ENCODE assay signal across 10 cellular contexts in genomic region chr3:12394516-12395271, GRCh38.
A peak's percentile ranks its signal among the peaks of the same experiment; 100 is the strongest.
DNase-seq lines count a peak whose midpoint lies in the region; ATAC-seq and TF ChIP-seq lines count a peak whose summit lies in the region.
"Had no signal": no experiment of that assay in that cellular context is flagged by ENCODE, and none has a peak within 500 bp of the region (broad histone marks: within the 10 kb centered on the region; RNA-seq: fewer than 3 reads in every experiment).

No MANE protein-coding gene starts in this region.

- H3K9ac ChIP-seq in PC-3 (ENCODE audit: low read length), result no peak overlapping the region

- peak overlapping the region; percentile 15; the same call in 1 of the 2 replicates for H3K27ac ChIP-seq in PC-3 (ENCODE audit: low read length)
- H3K27ac ChIP-seq in SJCRH30, result no peak overlapping the region
- no peak overlapping the region for H3K27ac ChIP-seq in effector memory CD4-positive, alpha-beta T cell (ENCODE audit: insufficient read depth, low read length, poor library complexity, severe bottlenecking)

- H3K4me3 Mint-ChIP-seq in natural killer cell treated with Interleukin-12 subunit alpha and Interleukin-12 subunit beta and Interleukin-15 and Interleukin-18, amount 100 ng/mL, for 72 hours, result peak overlapping the region; percentile 80
- H3K4me3 Mint-ChIP-seq in natural killer cell, result no peak overlapping the region

- H3K4me3 ChIP-seq in PC-3 (ENCODE audit: low read length) (no peak overlapping the region), SJCRH30 (no peak overlapping the region)
- no peak overlapping the region for H3K4me3 ChIP-seq in effector memory CD4-positive, alpha-beta T cell (ENCODE audit: insufficient read depth, low read depth, low read length, poor library complexity, severe bottlenecking)

- no peaks in the 10 kb centered on the region; the same call in 1 of the 2 replicates for H3K79me2 ChIP-seq in PC-3 (ENCODE audit: low read length)

- intact Hi-C loops in natural killer cell (cut with micrococcal nuclease), result no loop called here
- intact Hi-C loops in PC-3 (cut with micrococcal nuclease), result no loop called here

- CTCF ChIA-PET in PC-3 (lab: Charles Lee), result no interaction called here

- H4K20me1 ChIP-seq in PC-3 (ENCODE audit: low read length), result no peaks in the 10 kb centered on the region

- H3K36me3 Mint-ChIP-seq in natural killer cell treated with Interleukin-12 subunit alpha and Interleukin-12 subunit beta and Interleukin-15 and Interleukin-18, amount 100 ng/mL, for 72 hours, result no peaks in the 10 kb centered on the region
- no peaks in the 10 kb centered on the region for H3K36me3 Mint-ChIP-seq in natural killer cell

- no peak for TF ChIP-seq CTCF in natural killer cell (IDR thresholded peaks at IDR 0.05)
- no peak for TF ChIP-seq CTCF in PC-3 (conservative IDR thresholded peaks at IDR 0.05; ENCODE audit: low read depth, low read length)

- POLR2A ChIA-PET in PC-3 (lab: Charles Lee; ENCODE audit: unreplicated experiment), result interaction anchor here (0.7 kb wide), 1 partner anchor 18 kb away, joined by 4 read pairs; no protein-coding TSS in a partner anchor

- H3K9me3 ChIP-seq in PC-3 (ENCODE audit: low read length) (no peaks in the 10 kb centered on the region), SJCRH30 (replicated peaks) (no peaks in the 10 kb centered on the region)
- H3K9me3 ChIP-seq in effector memory CD4-positive, alpha-beta T cell (ENCODE audit: control insufficient read depth, low read length), result no peaks in the 10 kb centered on the region

- H3K27me3 ChIP-seq in PC-3 (ENCODE audit: low read length) (no peaks in the 10 kb centered on the region), SJCRH30 (no peaks in the 10 kb centered on the region)
- H3K27me3 ChIP-seq in effector memory CD4-positive, alpha-beta T cell (replicated peaks; ENCODE audit: control insufficient read depth, insufficient read depth, low read length, poor library complexity, severe bottlenecking), result no peaks in the 10 kb centered on the region

- H3K4me2 ChIP-seq in PC-3 (ENCODE audit: low read length), result no peak overlapping the region

- H3K9me3 Mint-ChIP-seq in natural killer cell treated with Interleukin-12 subunit alpha and Interleukin-12 subunit beta and Interleukin-15 and Interleukin-18, amount 100 ng/mL, for 72 hours, result no peaks in the 10 kb centered on the region
- H3K9me3 Mint-ChIP-seq in natural killer cell, result no peaks in the 10 kb centered on the region

- H3F3A ChIP-seq in PC-3 (ENCODE audit: low read length, unreplicated experiment), result peaks cover 15% of the 10 kb centered on the region

- ATAC-seq in natural killer cell treated with Interleukin-12 subunit alpha and Interleukin-12 subunit beta and Interleukin-15 and Interleukin-18, amount 100 ng/mL, for 72 hours, result no peak
- ATAC-seq in natural killer cell (no peak), HG02840 (IDR thresholded peaks at IDR 0.05; ENCODE audit: low FRiP score, unreplicated experiment) (peak; percentile 7), PC-3 (no peak)

- H3K36me3 ChIP-seq in PC-3 (ENCODE audit: low read depth, low read length) (peaks cover 65% of the 10 kb centered on the region), SJCRH30 (no peaks in the 10 kb centered on the region)
- H3K36me3 ChIP-seq in effector memory CD4-positive, alpha-beta T cell (ENCODE audit: control insufficient read depth, insufficient read depth, low read length), result no peaks in the 10 kb centered on the region

- no peak overlapping the region for H2AFZ ChIP-seq in PC-3 (ENCODE audit: low read length)

- no peak for DNase-seq in natural killer cell treated with Interleukin-12 subunit alpha and Interleukin-12 subunit beta and Interleukin-15 and Interleukin-18, amount 100 ng/mL, for 72 hours (ENCODE audit: low spot score)
- DNase-seq in natural killer cell (no peak), PC-3 (no peak), SJCRH30 (no peak), NCI-H1694 (lab: John Stamatoyannopoulos, UW) (no peak), SHP77 (lab: John Stamatoyannopoulos, UW) (no peak)
- DNase-seq in effector memory CD4-positive, alpha-beta T cell, result no peak
- DNase-seq: cerebellar nuclear complex, NCI-H2029 had no signal

- H3K27ac Mint-ChIP-seq in natural killer cell treated with Interleukin-12 subunit alpha and Interleukin-12 subunit beta and Interleukin-15 and Interleukin-18, amount 100 ng/mL, for 72 hours, result peak overlapping the region in 1 of 2 donors; percentile 71
- H3K27ac Mint-ChIP-seq in natural killer cell, result no peak overlapping the region

- peaks cover 0 to 6% of the 10 kb centered on the region in 2 donors for H3K4me1 Mint-ChIP-seq in natural killer cell treated with Interleukin-12 subunit alpha and Interleukin-12 subunit beta and Interleukin-15 and Interleukin-18, amount 100 ng/mL, for 72 hours (ENCODE audit: low read depth in 2 of 2)
- H3K4me1 Mint-ChIP-seq in natural killer cell, result no peaks in the 10 kb centered on the region

- H3K4me1 ChIP-seq in PC-3 (ENCODE audit: insufficient read depth, low read length) (peaks cover 30% of the 10 kb centered on the region), SJCRH30 (peaks cover 12% of the 10 kb centered on the region)
- no peaks in the 10 kb centered on the region for H3K4me1 ChIP-seq in effector memory CD4-positive, alpha-beta T cell (ENCODE audit: control insufficient read depth, insufficient read depth, low read length, poor library complexity, severe bottlenecking)

- no peaks in the 10 kb centered on the region for H3K9me2 ChIP-seq in PC-3 (replicated peaks; ENCODE audit: low read length)

- peaks cover 25 to 28% of the 10 kb centered on the region in 2 donors for H3K27me3 Mint-ChIP-seq in natural killer cell treated with Interleukin-12 subunit alpha and Interleukin-12 subunit beta and Interleukin-15 and Interleukin-18, amount 100 ng/mL, for 72 hours
- H3K27me3 Mint-ChIP-seq in natural killer cell (ENCODE audit: low read depth in 2 of 2), result peaks cover 18 to 29% of the 10 kb centered on the region in 2 donors

- BruUV-seq in PC-3 (replicated peaks; lab: Mats Ljungman, UMichigan), result no TSS peak
